Comparison of ENCODE assay signal across 28 cellular contexts in genomic region chr6:73604461-73604860, GRCh38.
"Had no signal": no experiment of that assay in that cellular context is flagged by ENCODE, and none has a peak within 500 bp of the region (broad histone marks: within the 10 kb centered on the region; RNA-seq: fewer than 3 reads in every experiment).

No MANE protein-coding gene starts in this region.

- H3K36me3 ChIP-seq: ovary had no signal

- H2AFZ ChIP-seq: hepatocyte had no signal

- H3K27me3 Mint-ChIP-seq: naive thymus-derived CD4-positive, alpha-beta T cell; natural killer cell treated with Interleukin-12 subunit alpha and Interleukin-12 subunit beta and Interleukin-15 and Interleukin-18, amount 100 ng/mL, for 72 hours; stimulated activated naive CD8-positive, alpha-beta T cell treated with anti-CD3 and anti-CD28 coated beads, Interleukin-15, Interleukin-2, amounts not matched to agents 100 ng/mL and 50 ng/mL, for 24 hours; type B pancreatic cell had no signal

- H3K9me3 Mint-ChIP-seq: naive thymus-derived CD4-positive, alpha-beta T cell; natural killer cell treated with Interleukin-12 subunit alpha and Interleukin-12 subunit beta and Interleukin-15 and Interleukin-18, amount 100 ng/mL, for 72 hours; stimulated activated effector memory CD8-positive, alpha-beta T cell treated with anti-CD3 and anti-CD28 coated beads, Interleukin-12 subunit alpha, Interleukin-12 subunit beta, amount 100 ng/mL, for 72 hours; stimulated activated naive CD8-positive, alpha-beta T cell treated with anti-CD3 and anti-CD28 coated beads, Interleukin-15, Interleukin-2, amounts not matched to agents 100 ng/mL and 50 ng/mL, for 24 hours; type B pancreatic cell had no signal

- ATAC-seq: mucosa of descending colon; naive thymus-derived CD4-positive, alpha-beta T cell; natural killer cell treated with Interleukin-12 subunit alpha and Interleukin-12 subunit beta and Interleukin-15 and Interleukin-18, amount 100 ng/mL, for 72 hours; sciatic nerve; stimulated activated effector memory CD8-positive, alpha-beta T cell treated with anti-CD3 and anti-CD28 coated beads, Interleukin-12 subunit alpha, Interleukin-12 subunit beta, amount 100 ng/mL, for 72 hours had no signal

- H3K27ac Mint-ChIP-seq: stimulated activated naive CD8-positive, alpha-beta T cell treated with anti-CD3 and anti-CD28 coated beads, Interleukin-15, Interleukin-2, amounts not matched to agents 100 ng/mL and 50 ng/mL, for 24 hours; type B pancreatic cell had no signal

- H3K4me3 Mint-ChIP-seq: naive thymus-derived CD4-positive, alpha-beta T cell; natural killer cell treated with Interleukin-12 subunit alpha and Interleukin-12 subunit beta and Interleukin-15 and Interleukin-18, amount 100 ng/mL, for 72 hours; stimulated activated effector memory CD8-positive, alpha-beta T cell treated with anti-CD3 and anti-CD28 coated beads, Interleukin-12 subunit alpha, Interleukin-12 subunit beta, amount 100 ng/mL, for 72 hours; stimulated activated naive CD8-positive, alpha-beta T cell treated with anti-CD3 and anti-CD28 coated beads, Interleukin-15, Interleukin-2, amounts not matched to agents 100 ng/mL and 50 ng/mL, for 24 hours; type B pancreatic cell had no signal

- H3K4me1 Mint-ChIP-seq: naive thymus-derived CD4-positive, alpha-beta T cell; stimulated activated effector memory CD8-positive, alpha-beta T cell treated with anti-CD3 and anti-CD28 coated beads, Interleukin-12 subunit alpha, Interleukin-12 subunit beta, amount 100 ng/mL, for 72 hours had no signal

- DNase-seq: islet precursor cell; left ventricle myocardium inferior; mesendoderm; midbrain; mucosa of descending colon; naive thymus-derived CD4-positive, alpha-beta T cell; ovary; posterior cingulate gyrus; retina; right cardiac atrium; stimulated activated CD4-positive, alpha-beta T cell treated with anti-CD3 and anti-CD28 coated beads, Interleukin-12 subunit alpha, Interleukin-12 subunit beta, amount 100 ng/mL, for 4 hours; stimulated activated CD4-positive, alpha-beta T cell treated with anti-CD3 and anti-CD28 coated beads, Interleukin-15, amount 100 ng/mL, for 24 hours; stimulated activated CD4-positive, alpha-beta T cell treated with anti-CD3 and anti-CD28 coated beads, Interleukin-2, amount 100 ng/mL, for 24 hours; stimulated activated CD4-positive, alpha-beta T cell treated with anti-CD3 and anti-CD28 coated beads, Interleukin-4, amount 100 ng/mL, for 1 hour; stimulated activated naive CD4-positive, alpha-beta T cell; tibial artery had no signal

- H3K4me2 ChIP-seq: hepatocyte had no signal

- H3K4me3 ChIP-seq: hepatocyte, left ventricle myocardium inferior, lung, mucosa of descending colon, ovary, prostate gland, skin epidermis, suprapubic skin, thoracic aorta, tibial artery, vagina had no signal

- H3K27me3 ChIP-seq: hepatocyte, ovary, suprapubic skin, tibial artery, vagina had no signal

- H3K79me2 ChIP-seq: hepatocyte had no signal

- H3K27ac ChIP-seq: hepatocyte, left ventricle myocardium inferior, ovary, prostate gland, skin epidermis, suprapubic skin, thoracic aorta, tibial artery, vagina had no signal

- H3K9me3 ChIP-seq: left ventricle myocardium inferior, mucosa of descending colon, ovary, prostate gland, suprapubic skin, thoracic aorta, tibial artery, vagina had no signal

- H3K4me1 ChIP-seq: prostate gland, suprapubic skin, tibial artery, vagina had no signal
